7 cellular contexts compared by ENCODE assay signal in the genomic region with DNA sequence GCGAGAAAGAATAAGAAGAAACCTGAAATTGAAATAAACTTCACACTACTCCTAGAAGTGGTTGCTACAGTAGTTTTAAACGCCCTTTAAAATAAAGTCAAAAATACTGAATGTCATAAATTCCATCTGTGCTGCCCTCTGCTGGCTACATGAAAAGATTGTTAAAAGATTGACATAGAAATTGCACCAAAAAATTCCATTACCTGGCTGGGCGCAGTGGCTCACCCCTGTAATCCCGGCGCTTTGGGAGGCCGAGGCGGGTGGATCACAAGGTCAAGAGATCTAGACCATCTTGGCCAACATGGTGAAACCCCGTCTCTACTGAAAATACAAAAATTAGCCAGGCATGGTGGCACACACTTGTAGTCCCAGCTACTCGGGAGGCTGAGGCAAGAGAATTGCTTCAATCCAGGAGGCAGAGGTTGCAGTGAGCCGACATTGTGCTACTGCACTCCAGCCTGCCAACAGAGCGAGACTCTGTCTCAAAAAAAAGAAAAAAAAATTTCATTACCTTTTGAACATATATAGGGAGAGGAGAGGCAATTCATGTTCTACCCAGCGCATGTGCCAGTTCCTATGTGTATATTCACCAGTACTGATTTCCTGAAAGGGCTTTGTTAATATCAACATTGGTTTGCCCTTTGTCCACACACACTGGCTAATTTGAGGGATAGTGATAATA. TPM values are rescaled to one million over a fixed set of nuclear protein-coding genes. Genes with fewer than 3 reads are reported as not detected.
DNase-seq lines count a peak whose midpoint lies in the region; ATAC-seq and TF ChIP-seq lines count a peak whose summit lies in the region.

No MANE protein-coding gene starts in this region.

- peak; percentile 14 for DNase-seq in DMS53 treated with DMSO at 0.1 percent for 48 hours (lab: John Stamatoyannopoulos, UW; ENCODE audit: unreplicated experiment)
- DNase-seq in activated CD8-positive, alpha-beta T cell treated with anti-CD3 and anti-CD28 coated beads, Interleukin-2, amount 10 ng/mL, durations not matched to agents 7 days and 5 days, result peak; percentile 72
- DNase-seq in fibroblast of peridontal ligament (ENCODE audit: extremely low read depth), result peak; percentile 74
- no peak for DNase-seq in retinal pigment epithelial cell (ENCODE audit: low read depth)
- no peak for DNase-seq in NK-92 treated with Interleukin-12 subunit alpha and Interleukin-12 subunit beta, amount 100 ng/mL, for 24 hours (lab: John Stamatoyannopoulos, UW)

- peak overlapping the region; percentile 2 for H3K4me3 Mint-ChIP-seq in activated CD8-positive, alpha-beta T cell treated with anti-CD3 and anti-CD28 coated beads, Interleukin-2, amount 10 ng/mL, durations not matched to agents 7 days and 5 days

- TF ChIP-seq CTCF in retinal pigment epithelial cell (conservative IDR thresholded peaks at IDR 0.05; ENCODE audit: low read depth, low read length), result peak; percentile 49

- TF ChIP-seq EP300 in Ishikawa (IDR thresholded peaks at IDR 0.05; ENCODE audit: borderline replicate concordance), result no peak

- POLR2A ChIA-PET in activated CD8-positive, alpha-beta T cell treated with anti-CD3 and anti-CD28 coated beads, Interleukin-2, amount 10 ng/mL, durations not matched to agents 7 days and 5 days (lab: Charles Lee), result no interaction called here

- peaks cover 27% of the 10 kb centered on the region for H3K36me3 Mint-ChIP-seq in activated CD8-positive, alpha-beta T cell treated with anti-CD3 and anti-CD28 coated beads, Interleukin-2, amount 10 ng/mL, durations not matched to agents 7 days and 5 days (ENCODE audit: low read depth)

- peaks cover 91% of the 10 kb centered on the region for H3K4me1 Mint-ChIP-seq in activated CD8-positive, alpha-beta T cell treated with anti-CD3 and anti-CD28 coated beads, Interleukin-2, amount 10 ng/mL, durations not matched to agents 7 days and 5 days (ENCODE audit: low read depth)

- no peaks in the 10 kb centered on the region for H3K9me3 Mint-ChIP-seq in activated CD8-positive, alpha-beta T cell treated with anti-CD3 and anti-CD28 coated beads, Interleukin-2, amount 10 ng/mL, durations not matched to agents 7 days and 5 days (ENCODE audit: insufficient read depth)

- TF ChIP-seq RAD21 in Ishikawa (IDR thresholded peaks at IDR 0.05; ENCODE audit: low read depth), result peak; percentile 48; the same call in 1 of the 2 replicates

- CTCF ChIA-PET in activated CD8-positive, alpha-beta T cell treated with anti-CD3 and anti-CD28 coated beads, Interleukin-2, amount 10 ng/mL, durations not matched to agents 7 days and 5 days (lab: Charles Lee), result interaction anchor here (1.2 to 3.1 kb wide), 5 partner anchors 9 to 36 kb away, joined by 5 to 35 read pairs (median 6); no protein-coding TSS in a partner anchor

- ATAC-seq in activated CD8-positive, alpha-beta T cell treated with anti-CD3 and anti-CD28 coated beads, Interleukin-2, amount 10 ng/mL, durations not matched to agents 7 days and 5 days, result no peak
- ATAC-seq in GM21786 (IDR thresholded peaks at IDR 0.05; ENCODE audit: unreplicated experiment), result no peak

- H3K27ac Mint-ChIP-seq in activated CD8-positive, alpha-beta T cell treated with anti-CD3 and anti-CD28 coated beads, Interleukin-2, amount 10 ng/mL, durations not matched to agents 7 days and 5 days, result peak overlapping the region; percentile 39

- H3K4me3 ChIP-seq in retinal pigment epithelial cell (ENCODE audit: low read length), result no peak overlapping the region

- H3K27me3 Mint-ChIP-seq in activated CD8-positive, alpha-beta T cell treated with anti-CD3 and anti-CD28 coated beads, Interleukin-2, amount 10 ng/mL, durations not matched to agents 7 days and 5 days (ENCODE audit: low read depth), result no peaks in the 10 kb centered on the region

TF ChIP-seq in Ishikawa, 13 proteins besides CTCF, POLR2A, EP300 and RAD21:
- TF ChIP-seq CEBPB (IDR thresholded peaks at IDR 0.05) (no peak), FOXM1 (IDR thresholded peaks at IDR 0.05; ENCODE audit: borderline replicate concordance, low read depth) (no peak), REST (IDR thresholded peaks at IDR 0.05; ENCODE audit: low read depth) (no peak), TEAD4 (IDR thresholded peaks at IDR 0.05) (peak; percentile 25; the same call in 1 of the 2 replicates), TAF1 (IDR thresholded peaks at IDR 0.05; ENCODE audit: low read depth) (no peak), USF1 (IDR thresholded peaks at IDR 0.05) (no peak), YY1 (IDR thresholded peaks at IDR 0.05; ENCODE audit: low read depth) (no peak), ZBTB7A (IDR thresholded peaks at IDR 0.05; ENCODE audit: low read depth) (no peak)
- TF ChIP-seq, protein P1, sequence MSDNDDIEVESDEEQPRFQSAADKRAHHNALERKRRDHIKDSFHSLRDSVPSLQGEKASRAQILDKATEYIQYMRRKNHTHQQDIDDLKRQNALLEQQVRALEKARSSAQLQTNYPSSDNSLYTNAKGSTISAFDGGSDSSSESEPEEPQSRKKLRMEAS (IDR thresholded peaks at IDR 0.05), result no peak

RNA-seq across cellular contexts. Expression of gene CYTH1, which starts 36.5 kb away (rescaled TPM):
- 100 to 1,000 TPM; 137 to 138 TPM for total RNA-seq in activated CD8-positive, alpha-beta T cell treated with anti-CD3 and anti-CD28 coated beads, Interleukin-2, amount 10 ng/mL, durations not matched to agents 7 days and 5 days

Comparison
In these comparisons a context has a peak if more than half of its experiments do, and no peak if none do; other contexts are left out.
1. DNase-seq: peak in DMS53 treated with DMSO at 0.1 percent for 48 hours (single experiment), activated CD8-positive, alpha-beta T cell treated with anti-CD3 and anti-CD28 coated beads, Interleukin-2, amount 10 ng/mL, durations not matched to agents 7 days and 5 days (single experiment) and fibroblast of peridontal ligament (single experiment); none in retinal pigment epithelial cell (single experiment) and NK-92 treated with Interleukin-12 subunit alpha and Interleukin-12 subunit beta, amount 100 ng/mL, for 24 hours (single experiment).